1 cellular context compared by ENCODE assay signal in genomic region chrX:54230440-54231148, GRCh38.
TF ChIP-seq lines count a peak whose summit lies in the region.

No MANE protein-coding gene starts in this region.

TF ChIP-seq in SK-N-SH, 30 proteins besides CTCF, POLR2A, EP300 and RAD21 (continued from another document):
- TF ChIP-seq IRF3 (IDR thresholded peaks at IDR 0.05; ENCODE audit: low read depth, low read length): no peak
- TF ChIP-seq NFIC (IDR thresholded peaks at IDR 0.05; ENCODE audit: borderline replicate concordance): no peak
- TF ChIP-seq RFX5 (IDR thresholded peaks at IDR 0.05; ENCODE audit: low read length): no peak
- TF ChIP-seq USF1 (IDR thresholded peaks at IDR 0.05; ENCODE audit: borderline replicate concordance, low read depth): no peak
- no peak for TF ChIP-seq USF2 (IDR thresholded peaks at IDR 0.05; ENCODE audit: borderline replicate concordance, low read depth, low read length)
- no peak for TF ChIP-seq TAF1 (IDR thresholded peaks at IDR 0.05; ENCODE audit: borderline replicate concordance, low read depth, low read length)
- no peak for TF ChIP-seq JUND (IDR thresholded peaks at IDR 0.05)
- TF ChIP-seq MEF2A (IDR thresholded peaks at IDR 0.05; ENCODE audit: borderline replicate concordance, low read depth): no peak
- no peak for TF ChIP-seq PBX3 (IDR thresholded peaks at IDR 0.05)
- no peak for TF ChIP-seq TCF12 (IDR thresholded peaks at IDR 0.05)
- no peak for TF ChIP-seq FOSL2 (IDR thresholded peaks at IDR 0.05; ENCODE audit: borderline replicate concordance, low read depth)
- no peak for TF ChIP-seq GATA2 (CRISPR knock-in tag; IDR thresholded peaks at IDR 0.05)
TF ChIP-seq in SK-N-SH: peak in this region for 0.
